ENCODE assay signal across 8 cellular contexts in the genomic region with DNA sequence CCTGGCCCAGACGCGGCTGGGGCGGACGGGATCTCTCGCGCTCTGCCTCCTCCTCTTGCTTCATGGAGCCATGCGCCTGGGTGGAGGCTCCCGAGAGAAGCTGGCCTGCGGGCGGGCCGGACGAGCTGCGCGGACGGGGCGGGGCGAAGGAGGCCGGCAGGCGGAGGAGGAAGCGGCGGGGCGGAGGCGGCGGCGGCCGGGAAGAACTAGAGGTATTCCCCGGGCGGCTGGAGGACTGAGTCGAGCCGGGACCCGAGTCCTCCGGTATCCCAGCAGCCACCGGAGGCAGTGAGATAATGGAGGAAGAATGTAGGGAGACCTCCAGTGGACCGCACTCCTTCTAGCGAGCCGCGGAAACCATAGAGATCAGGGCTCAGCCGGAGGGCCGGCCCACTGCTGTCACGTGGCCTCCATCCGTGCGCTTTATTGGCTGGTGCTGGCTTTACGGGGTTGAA. TPM values are rescaled to one million over a fixed set of nuclear protein-coding genes. Genes with fewer than 3 reads are reported as not detected.
DNase-seq lines count a peak whose midpoint lies in the region; ATAC-seq and TF ChIP-seq lines count a peak whose summit lies in the region.
"Not testable (repeated sequence)": the region's sequence is repeated elsewhere in the genome, so short reads cannot be mapped to it uniquely, and the experiment has no call there.

No MANE protein-coding gene starts in this region.

- WGBS in lower leg skin, 2 donors: 0% methylated on average over 1 of the region's 43 CpGs; no CpG with 5 or more reads in 1 of the 2 donors

- not testable (repeated sequence) for H3K9me3 Mint-ChIP-seq in CD4-positive, CD25-positive, alpha-beta regulatory T cell; activated CD4-positive, alpha-beta memory T cell treated with anti-CD3 and anti-CD28 coated beads, Interleukin-2, amount 10 ng/mL, durations not matched to agents 7 days and 5 days

- ATAC-seq in CD4-positive, CD25-positive, alpha-beta regulatory T cell (ENCODE audit: low read depth in 2 of 2): peak; percentile 88 to 91
- ATAC-seq in GM19455 (IDR thresholded peaks at IDR 0.05; ENCODE audit: unreplicated experiment) (peak; percentile 85), HG03571 (IDR thresholded peaks at IDR 0.05; ENCODE audit: unreplicated experiment) (peak; percentile 87)

- H3K4me3 ChIP-seq in CD4-positive, CD25-positive, alpha-beta regulatory T cell (ENCODE audit: low read depth, low read length); lower leg skin (ENCODE audit: low read depth, poor library complexity, severe bottlenecking): not testable (repeated sequence)
- H3K4me3 ChIP-seq in duodenal mucosa (ENCODE audit: low read depth in 1 of 2, low read length in 2 of 2): peak overlapping the region in 1 of 2 donors; percentile 61

- not testable (repeated sequence) for H3K27me3 Mint-ChIP-seq in CD4-positive, CD25-positive, alpha-beta regulatory T cell; activated CD4-positive, alpha-beta memory T cell treated with anti-CD3 and anti-CD28 coated beads, Interleukin-2, amount 10 ng/mL, durations not matched to agents 7 days and 5 days

- peaks cover 15 to 28% (median 23%) of the 10 kb centered on the region in 4 donors for H3K4me1 Mint-ChIP-seq in CD4-positive, CD25-positive, alpha-beta regulatory T cell
- peaks cover 21% of the 10 kb centered on the region for H3K4me1 Mint-ChIP-seq in activated CD4-positive, alpha-beta memory T cell treated with anti-CD3 and anti-CD28 coated beads, Interleukin-2, amount 10 ng/mL, durations not matched to agents 7 days and 5 days

- H3K36me3 Mint-ChIP-seq in CD4-positive, CD25-positive, alpha-beta regulatory T cell; activated CD4-positive, alpha-beta memory T cell treated with anti-CD3 and anti-CD28 coated beads, Interleukin-2, amount 10 ng/mL, durations not matched to agents 7 days and 5 days (ENCODE audit: low read depth): not testable (repeated sequence)

- peak; percentile 65 to 80 (median 80) for DNase-seq in CD4-positive, CD25-positive, alpha-beta regulatory T cell
- DNase-seq in NCI-H82 (lab: John Stamatoyannopoulos, UW) (peak; percentile 85), lower leg skin (ENCODE audit: low spot score in 2 of 2) (peak; percentile 91 to 98)
- DNase-seq in activated CD4-positive, alpha-beta memory T cell treated with anti-CD3 and anti-CD28 coated beads, Interleukin-2, amount 10 ng/mL, durations not matched to agents 7 days and 5 days: peak; percentile 80
- DNase-seq in stimulated activated CD4-positive, alpha-beta T cell treated with anti-CD3 and anti-CD28 coated beads, Interleukin-4, amount 100 ng/mL, for 1 hour: peak; percentile 77

- not testable (repeated sequence) for H3K27me3 ChIP-seq in CD4-positive, CD25-positive, alpha-beta regulatory T cell (ENCODE audit: control insufficient read depth, insufficient read depth, low read length); duodenal mucosa (ENCODE audit: control insufficient read depth in 1 of 2, insufficient read depth in 2 of 2, low read length in 2 of 2)

- CTCF ChIA-PET in activated CD4-positive, alpha-beta memory T cell treated with anti-CD3 and anti-CD28 coated beads, Interleukin-2, amount 10 ng/mL, durations not matched to agents 7 days and 5 days (lab: Charles Lee): not testable (repeated sequence)

- intact Hi-C loops in lower leg skin (cut with DNase I; ENCODE audit: low total_unique reads): not testable (repeated sequence)

- POLR2A ChIA-PET in activated CD4-positive, alpha-beta memory T cell treated with anti-CD3 and anti-CD28 coated beads, Interleukin-2, amount 10 ng/mL, durations not matched to agents 7 days and 5 days (lab: Charles Lee): not testable (repeated sequence)

- not testable (repeated sequence) for H3K9me3 ChIP-seq in CD4-positive, CD25-positive, alpha-beta regulatory T cell (ENCODE audit: control insufficient read depth in 2 of 2, low read length in 2 of 2); duodenal mucosa (ENCODE audit: control insufficient read depth in 1 of 2, low read length in 2 of 2)

- TF ChIP-seq POLR2A in lower leg skin (IDR thresholded peaks at IDR 0.05): not testable (repeated sequence)

- H3K27ac Mint-ChIP-seq in CD4-positive, CD25-positive, alpha-beta regulatory T cell: peak overlapping the region; percentile 68 to 95 (median 85)
- H3K27ac Mint-ChIP-seq in activated CD4-positive, alpha-beta memory T cell treated with anti-CD3 and anti-CD28 coated beads, Interleukin-2, amount 10 ng/mL, durations not matched to agents 7 days and 5 days: peak overlapping the region; percentile 80

- not testable (repeated sequence) for H3K36me3 ChIP-seq in CD4-positive, CD25-positive, alpha-beta regulatory T cell (ENCODE audit: control insufficient read depth, insufficient read depth, low read length); duodenal mucosa (ENCODE audit: control insufficient read depth in 1 of 2, insufficient read depth in 2 of 2, low read length in 2 of 2)

- not testable (repeated sequence) for H3K9ac ChIP-seq in duodenal mucosa (ENCODE audit: low read depth in 1 of 2, low read length in 2 of 2)

- not testable (repeated sequence) for TF ChIP-seq CTCF in lower leg skin (IDR thresholded peaks at IDR 0.05)

- peak overlapping the region; percentile 91 to 100 (median 97) for H3K4me3 Mint-ChIP-seq in CD4-positive, CD25-positive, alpha-beta regulatory T cell
- H3K4me3 Mint-ChIP-seq in activated CD4-positive, alpha-beta memory T cell treated with anti-CD3 and anti-CD28 coated beads, Interleukin-2, amount 10 ng/mL, durations not matched to agents 7 days and 5 days: peak overlapping the region; percentile 74

- H3K27ac ChIP-seq in CD4-positive, CD25-positive, alpha-beta regulatory T cell (ENCODE audit: insufficient read depth, low read length, poor library complexity, severe bottlenecking): peak overlapping the region; percentile 72
- H3K27ac ChIP-seq in duodenal mucosa (ENCODE audit: low read depth, low read length): peak overlapping the region; percentile 62

- not testable (repeated sequence) for H3K4me1 ChIP-seq in CD4-positive, CD25-positive, alpha-beta regulatory T cell (ENCODE audit: control insufficient read depth, insufficient read depth, low read length, poor library complexity, severe bottlenecking); duodenal mucosa (ENCODE audit: control insufficient read depth in 1 of 2, insufficient read depth in 2 of 2, low read length in 2 of 2)

RNA-seq across cellular contexts. Expression of a gene that starts 15.3 kb away (rescaled TPM):
- 3.6 TPM for total RNA-seq in CD4-positive, CD25-positive, alpha-beta regulatory T cell
- under 1 TPM in 1 of 4 donors, not detected in 3; 0.09 TPM for polyA plus RNA-seq in CD4-positive, CD25-positive, alpha-beta regulatory T cell
- 1 to 10 TPM; 2.5 to 3.0 TPM for total RNA-seq in activated CD4-positive, alpha-beta memory T cell treated with anti-CD3 and anti-CD28 coated beads, Interleukin-2, amount 10 ng/mL, durations not matched to agents 7 days and 5 days
- total RNA-seq in lower leg skin: 1 to 10 TPM in 3 of 4 donors, under 1 TPM in 1; 0.89 to 4.7 (median 3.7) TPM
